1 cellular context compared by ENCODE assay signal in the genomic region with DNA sequence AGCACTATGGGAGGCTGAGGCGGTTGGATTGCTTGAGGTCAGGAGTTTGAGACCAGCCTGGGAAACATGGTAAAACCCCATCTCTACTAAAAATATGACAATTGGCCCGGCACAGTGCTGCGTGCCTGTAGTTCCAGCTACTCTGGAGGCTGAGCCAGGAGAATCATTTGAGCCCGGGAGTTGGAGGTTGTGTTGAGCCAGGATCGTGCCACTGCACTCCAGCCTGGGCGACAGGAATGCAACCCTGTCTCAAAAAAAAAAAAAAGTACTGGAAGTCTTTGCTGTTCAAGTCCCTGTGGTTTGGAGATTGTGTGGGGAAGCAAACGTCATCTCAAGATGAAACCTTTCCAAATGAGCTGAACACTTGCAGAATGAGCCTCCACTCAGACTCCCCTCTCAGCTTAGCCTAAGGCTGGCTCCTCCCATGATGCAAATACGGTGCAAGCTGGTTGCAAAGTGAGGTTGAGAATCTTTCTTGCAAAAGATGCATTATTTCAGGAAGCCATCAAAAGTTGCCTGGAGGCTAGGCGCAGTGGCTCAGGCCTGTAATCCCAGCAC.
TF ChIP-seq lines count a peak whose summit lies in the region.

No MANE protein-coding gene starts in this region.

TF ChIP-seq in IMR-90, 13 proteins besides CTCF, POLR2A, EP300 and RAD21:
- TF ChIP-seq FOS (IDR thresholded peaks at IDR 0.05; ENCODE audit: low read depth, low read length) (no peak), MAZ (IDR thresholded peaks at IDR 0.05; ENCODE audit: borderline replicate concordance, low read depth, low read length) (no peak), BHLHE40 (IDR thresholded peaks at IDR 0.05; ENCODE audit: low read depth, low read length) (no peak), CHD1 (IDR thresholded peaks at IDR 0.05; ENCODE audit: low read depth, low read length) (no peak), MAFK (IDR thresholded peaks at IDR 0.05; ENCODE audit: low read depth, low read length) (no peak), RCOR1 (IDR thresholded peaks at IDR 0.05; ENCODE audit: insufficient replicate concordance, low read length) (no peak)
- TF ChIP-seq, protein P1, sequence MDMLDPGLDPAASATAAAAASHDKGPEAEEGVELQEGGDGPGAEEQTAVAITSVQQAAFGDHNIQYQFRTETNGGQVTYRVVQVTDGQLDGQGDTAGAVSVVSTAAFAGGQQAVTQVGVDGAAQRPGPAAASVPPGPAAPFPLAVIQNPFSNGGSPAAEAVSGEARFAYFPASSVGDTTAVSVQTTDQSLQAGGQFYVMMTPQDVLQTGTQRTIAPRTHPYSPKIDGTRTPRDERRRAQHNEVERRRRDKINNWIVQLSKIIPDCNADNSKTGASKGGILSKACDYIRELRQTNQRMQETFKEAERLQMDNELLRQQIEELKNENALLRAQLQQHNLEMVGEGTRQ (IDR thresholded peaks at IDR 0.05; ENCODE audit: low read depth, low read length): no peak
TF ChIP-seq in IMR-90: peak in this region for 0.
